Comparison of ENCODE assay signal across 8 cellular contexts in the genomic region with DNA sequence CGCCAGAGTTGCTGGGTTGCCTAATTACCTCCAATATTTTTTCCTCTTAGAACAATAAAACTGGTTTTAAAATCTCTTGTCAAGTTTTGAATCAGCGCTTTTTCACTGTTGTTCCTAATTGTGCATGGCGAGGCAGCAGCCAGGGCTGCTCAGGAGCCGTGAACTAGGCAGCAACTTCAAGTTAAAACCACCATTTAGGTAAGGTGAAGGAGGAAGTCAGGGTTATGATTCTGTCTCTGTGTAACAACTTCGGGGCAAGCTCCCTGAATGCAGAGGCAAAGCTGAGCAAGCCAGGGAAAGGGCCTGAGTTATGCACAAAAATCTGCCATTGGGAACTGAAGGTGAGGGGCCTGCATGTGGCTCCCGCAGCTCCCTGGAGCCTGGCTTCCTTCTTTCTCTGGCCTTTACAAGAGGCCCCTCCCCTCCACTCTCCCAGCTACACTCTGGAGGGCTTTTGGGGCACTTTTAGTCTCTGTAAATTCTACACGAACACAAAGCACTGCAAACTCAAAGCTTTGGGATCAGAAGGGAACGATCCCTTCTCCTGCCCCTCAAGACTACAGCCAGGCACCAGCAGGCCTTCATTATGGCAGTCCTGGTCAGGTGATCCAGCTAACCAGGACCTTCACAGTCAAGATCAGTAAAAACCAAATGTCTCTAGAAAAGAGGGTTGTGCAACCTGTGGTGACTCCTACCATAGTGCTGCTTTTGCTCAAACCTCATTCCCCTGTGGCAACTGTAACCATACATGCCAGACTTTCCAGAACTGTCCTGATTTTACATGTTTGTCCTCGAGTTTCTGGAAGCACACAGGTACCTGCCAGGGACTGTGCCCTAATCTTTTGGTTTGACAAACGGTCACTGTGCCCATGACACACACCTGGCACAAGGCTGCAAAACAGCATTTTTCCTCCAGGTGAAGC.
DNase-seq lines count a peak whose midpoint lies in the region; ATAC-seq, FAIRE-seq and TF ChIP-seq lines count a peak whose summit lies in the region.

No MANE protein-coding gene starts in this region.

- intact Hi-C loops in Right ventricle myocardium inferior (cut with DNase I), result no loop called here
- intact Hi-C loops in left cardiac atrium (cut with DNase I), result loop anchor here (2.0 to 10.0 kb wide), 3 partner anchors 26 to 60 kb away; no protein-coding TSS in a partner anchor
- intact Hi-C loops in GM12878 (cut with micrococcal nuclease; ENCODE audit: unreplicated experiment), result loop anchor here (1.0 kb wide), 1 partner anchor 24 kb away; a partner anchor contains a TSS
- intact Hi-C loops in vagina (cut with DNase I), result no loop called here

- RAD21 ChIA-PET in GM12878 (lab: Charles Lee; ENCODE audit: unreplicated experiment), result interaction anchor here (0.8 to 25.9 kb wide), 6 partner anchors 10 to 56 kb away, joined by 3 to 710 read pairs (median 11); a partner anchor contains a TSS

- in situ Hi-C loops in GM12878 (cut with MboI), result no loop called here

- H3K27me3 ChIP-seq in GM12878 (replicated peaks in 1 of 2; ENCODE audit: control insufficient read depth in 2 of 2, insufficient read depth in 2 of 2, low read length in 1 of 2) (no peaks in the 10 kb centered on the region), vagina (no peaks in the 10 kb centered on the region)

- DNase-seq in Right ventricle myocardium inferior (ENCODE audit: missing footprints) (no peak), left cardiac atrium (no peak), GM12878 (ENCODE audit: low read depth, low spot score) (no peak), memory B cell (ENCODE audit: low spot score in 2 of 2) (no peak), vagina (ENCODE audit: extremely low spot score in 2 of 2) (no peak), NCI-H748 (lab: John Stamatoyannopoulos, UW; ENCODE audit: unreplicated experiment) (no peak), foreskin melanocyte (no peak), amniotic stem cell (lab: John Stamatoyannopoulos, UW) (no peak)

- TF ChIP-seq RAD21 in GM12878 (IDR thresholded peaks at IDR 0.05; ENCODE audit: insufficient read depth, low read depth, low read length), result no peak

- POLR2A ChIA-PET in GM12878 (lab: Charles Lee), result interaction anchor here (0.5 to 10.2 kb wide), 9 partner anchors 12 to 646 kb away, joined by 3 to 260 read pairs (median 3); a partner anchor contains a TSS

- H3K9me3 ChIP-seq in GM12878 (replicated peaks; ENCODE audit: control insufficient read depth, insufficient read depth, low read length) (no peaks in the 10 kb centered on the region), vagina (no peaks in the 10 kb centered on the region)

- peak; percentile 13 for ATAC-seq in Right ventricle myocardium inferior
- ATAC-seq in left cardiac atrium, result no peak
- peak; percentile 18 for ATAC-seq in GM12878
- ATAC-seq in memory B cell (ENCODE audit: low read depth), result peak; percentile 17

- no peak for FAIRE-seq in GM12878 (lab: Jason Lieb, UNC)

- SMC1A ChIA-PET in GM12878 (lab: Charles Lee; ENCODE audit: uncharacterized antibody, unreplicated experiment), result interaction anchor here (1.1 to 10.7 kb wide), 9 partner anchors 12 to 42 kb away, joined by 3 to 280 read pairs (median 11); a partner anchor contains a TSS

- peaks cover 45% of the 10 kb centered on the region for H3K4me1 Mint-ChIP-seq in memory B cell

- CTCF ChIA-PET in GM12878 (lab: Yijun Ruan, JAX), result interaction anchor here (0.9 to 8.2 kb wide), 10 partner anchors 12 to 56 kb away, joined by 3 to 91 read pairs (median 10); a partner anchor contains a TSS

- H3K36me3 Mint-ChIP-seq in memory B cell, result no peaks in the 10 kb centered on the region

- H3K4me3 ChIP-seq in GM12878, result peak overlapping the region; percentile 97
- H3K4me3 ChIP-seq in vagina, result peak overlapping the region; percentile 68 to 97

- H3K4me3 Mint-ChIP-seq in memory B cell, result peak overlapping the region; percentile 94

- no TSS peak for BruUV-seq in GM12878 (replicated peaks; lab: Mats Ljungman, UMichigan)

- H3K27ac Mint-ChIP-seq in memory B cell, result peak overlapping the region; percentile 56

- H4K20me1 ChIP-seq in GM12878 (ENCODE audit: control insufficient read depth, insufficient read depth), result no peaks in the 10 kb centered on the region

- H3K27ac ChIP-seq in GM12878 (ENCODE audit: control insufficient read depth, insufficient read depth), result peak overlapping the region; percentile 94
- peak overlapping the region; percentile 98 for H3K27ac ChIP-seq in vagina

- H3K9me3 Mint-ChIP-seq in memory B cell, result no peaks in the 10 kb centered on the region

- H3K79me2 ChIP-seq in GM12878 (ENCODE audit: control insufficient read depth, insufficient read depth, low read length), result peaks cover 83% of the 10 kb centered on the region

- TF ChIP-seq EP300 in GM12878 (IDR thresholded peaks at IDR 0.05; ENCODE audit: borderline replicate concordance in 1 of 2, control insufficient read depth in 1 of 2, low read depth in 2 of 2, low read length in 2 of 2), result no peak

- H3K4me2 ChIP-seq in GM12878 (ENCODE audit: control insufficient read depth, insufficient read depth), result peak overlapping the region; percentile 90

- H3K27me3 Mint-ChIP-seq in memory B cell, result no peaks in the 10 kb centered on the region

- TF ChIP-seq CTCF in GM12878 (IDR thresholded peaks at IDR 0.05 in 2 of 3, conservative IDR thresholded peaks at IDR 0.05 in 1 of 3; ENCODE audit: control insufficient read depth in 2 of 3, extremely low read depth in 1 of 3, insufficient read depth in 1 of 3, low read depth in 3 of 3, low read length in 3 of 3) (no peak), vagina (IDR thresholded peaks at IDR 0.05) (no peak)

- H3K9ac ChIP-seq in GM12878 (ENCODE audit: control insufficient read depth, insufficient read depth, low read length), result peak overlapping the region; percentile 90

- H3K36me3 ChIP-seq in GM12878 (ENCODE audit: control insufficient read depth in 2 of 2, insufficient read depth in 2 of 2, low read length in 1 of 2) (peaks cover 0 to 5% of the 10 kb centered on the region in 2 experiments; a peak in 2 of 4 replicates), vagina (no peaks in the 10 kb centered on the region)

- H3K4me1 ChIP-seq in GM12878 (ENCODE audit: control insufficient read depth, insufficient read depth, low read length), result peaks cover 52% of the 10 kb centered on the region
- H3K4me1 ChIP-seq in vagina, result peaks cover 73% of the 10 kb centered on the region

- peak; percentile 38 for TF ChIP-seq POLR2A in GM12878 (IDR thresholded peaks at IDR 0.05; ENCODE audit: low read depth, low read length)
- TF ChIP-seq POLR2A in vagina (IDR thresholded peaks at IDR 0.05), result no peak

- WGBS in GM12878 (ENCODE audit: insufficient coverage, insufficient replicate concordance, low lambda C conversion rate, missing lambda C conversion rate), result 6% methylated on average over 10 of the region's 10 CpGs

- H2AFZ ChIP-seq in GM12878 (ENCODE audit: control insufficient read depth, low read depth, low read length), result no peak overlapping the region

TF ChIP-seq in GM12878, 131 proteins besides CTCF, POLR2A, EP300 and RAD21 (continues in another document):
- TF ChIP-seq EED (IDR thresholded peaks at IDR 0.05; ENCODE audit: low read depth) (0 out of 2 replicates have a peak, but pooled peaks have one; percentile 4), DPF2 (IDR thresholded peaks at IDR 0.05) (0 out of 2 replicates have a peak, but pooled peaks have one; percentile 17), IKZF1 (conservative IDR thresholded peaks at IDR 0.05) (peak; percentile 31; the same call in 1 of the 2 replicates), YY1 (IDR thresholded peaks at IDR 0.05; ENCODE audit: low read depth, low read length) (peak; percentile 38; the same call in 1 of the 2 replicates), STAT3 (IDR thresholded peaks at IDR 0.05; ENCODE audit: low read depth, low read length) (no peak), BCL11A (IDR thresholded peaks at IDR 0.05; ENCODE audit: low read depth, low read length) (no peak), SUZ12 (IDR thresholded peaks at IDR 0.05; ENCODE audit: unreplicated experiment) (no peak), TAF1 (IDR thresholded peaks at IDR 0.05; ENCODE audit: borderline replicate concordance, low read depth, low read length) (no peak), ATF7 (IDR thresholded peaks at IDR 0.05; ENCODE audit: low read depth) (peak; percentile 62; the same call in 1 of the 2 replicates), CBX3 (IDR thresholded peaks at IDR 0.05; ENCODE audit: borderline replicate concordance, low read depth) (no peak), FOS (IDR thresholded peaks at IDR 0.05; ENCODE audit: borderline replicate concordance, extremely low read depth, insufficient read length) (no peak)
- TF ChIP-seq, protein P1, sequence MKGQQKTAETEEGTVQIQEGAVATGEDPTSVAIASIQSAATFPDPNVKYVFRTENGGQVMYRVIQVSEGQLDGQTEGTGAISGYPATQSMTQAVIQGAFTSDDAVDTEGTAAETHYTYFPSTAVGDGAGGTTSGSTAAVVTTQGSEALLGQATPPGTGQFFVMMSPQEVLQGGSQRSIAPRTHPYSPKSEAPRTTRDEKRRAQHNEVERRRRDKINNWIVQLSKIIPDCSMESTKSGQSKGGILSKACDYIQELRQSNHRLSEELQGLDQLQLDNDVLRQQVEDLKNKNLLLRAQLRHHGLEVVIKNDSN (IDR thresholded peaks at IDR 0.05; ENCODE audit: borderline replicate concordance, extremely low read length, insufficient read depth, low read depth, low read length), result peak; percentile 4
- TF ChIP-seq, protein P2, sequence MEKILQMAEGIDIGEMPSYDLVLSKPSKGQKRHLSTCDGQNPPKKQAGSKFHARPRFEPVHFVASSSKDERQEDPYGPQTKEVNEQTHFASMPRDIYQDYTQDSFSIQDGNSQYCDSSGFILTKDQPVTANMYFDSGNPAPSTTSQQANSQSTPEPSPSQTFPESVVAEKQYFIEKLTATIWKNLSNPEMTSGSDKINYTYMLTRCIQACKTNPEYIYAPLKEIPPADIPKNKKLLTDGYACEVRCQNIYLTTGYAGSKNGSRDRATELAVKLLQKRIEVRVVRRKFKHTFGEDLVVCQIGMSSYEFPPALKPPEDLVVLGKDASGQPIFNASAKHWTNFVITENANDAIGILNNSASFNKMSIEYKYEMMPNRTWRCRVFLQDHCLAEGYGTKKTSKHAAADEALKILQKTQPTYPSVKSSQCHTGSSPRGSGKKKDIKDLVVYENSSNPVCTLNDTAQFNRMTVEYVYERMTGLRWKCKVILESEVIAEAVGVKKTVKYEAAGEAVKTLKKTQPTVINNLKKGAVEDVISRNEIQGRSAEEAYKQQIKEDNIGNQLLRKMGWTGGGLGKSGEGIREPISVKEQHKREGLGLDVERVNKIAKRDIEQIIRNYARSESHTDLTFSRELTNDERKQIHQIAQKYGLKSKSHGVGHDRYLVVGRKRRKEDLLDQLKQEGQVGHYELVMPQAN (conservative IDR thresholded peaks at IDR 0.05), result 0 out of 2 replicates have a peak, but pooled peaks have one; percentile 23

Comparison
In these comparisons a context has a peak if more than half of its experiments do, and no peak if none do; other contexts are left out.
1. ATAC-seq: peak in Right ventricle myocardium inferior (single experiment), GM12878 (single experiment) and memory B cell (single experiment); none in left cardiac atrium (0 of 2).
2. intact Hi-C loops: an anchor here in left cardiac atrium (2.0 to 10.0 kb wide) and GM12878 (1.0 kb wide); none called in Right ventricle myocardium inferior and vagina.